In the genomic region with DNA sequence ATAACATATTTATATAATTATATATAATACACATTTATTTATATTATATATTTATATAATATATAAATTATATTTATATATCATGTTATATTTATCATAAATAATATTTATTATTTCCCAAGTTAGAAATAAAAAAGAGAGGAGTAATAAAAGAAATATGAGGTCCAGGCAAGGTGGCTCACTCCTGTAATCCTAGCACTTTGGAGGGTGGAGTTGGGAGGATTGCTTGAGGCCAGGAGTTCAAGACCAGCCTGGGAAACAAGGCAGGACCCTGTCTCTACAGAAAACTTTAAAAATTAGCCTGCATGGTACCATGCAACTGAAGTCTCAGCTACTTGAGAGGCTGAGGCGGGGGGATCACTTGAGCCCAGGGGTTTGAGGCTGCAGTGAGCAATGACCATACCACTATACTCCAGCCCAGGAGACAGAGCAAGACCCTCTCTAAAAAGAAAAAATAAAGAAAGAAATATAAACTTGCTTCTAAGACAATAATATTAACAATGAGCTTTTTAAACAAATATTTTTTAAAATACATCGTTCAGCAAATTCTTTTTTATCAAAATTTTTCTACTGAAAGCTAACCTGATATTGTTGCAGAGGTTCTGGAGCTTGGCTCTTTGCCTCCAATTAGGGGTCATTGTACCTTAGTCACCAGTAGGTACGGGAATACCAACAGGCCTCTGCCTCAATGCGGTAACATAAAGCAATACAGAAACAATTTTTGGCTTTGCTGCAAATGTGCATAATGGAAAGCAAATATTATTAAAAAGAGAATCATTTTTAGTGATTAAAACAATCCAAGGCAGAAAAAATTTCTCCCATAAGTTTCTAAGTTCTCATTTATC, we compare ENCODE assay signal across 30 cellular contexts.
"Had no signal": no experiment of that assay in that cellular context is flagged by ENCODE, and none has a peak within 500 bp of the region (broad histone marks: within the 10 kb centered on the region; RNA-seq: fewer than 3 reads in every experiment).

No MANE protein-coding gene starts in this region.

- H3K27me3 ChIP-seq: MG63 had no signal

- H3K36me3 Mint-ChIP-seq: activated CD4-positive, alpha-beta memory T cell treated with anti-CD3 and anti-CD28 coated beads for 36 hours; activated naive CD4-positive, alpha-beta T cell treated with anti-CD3 and anti-CD28 coated beads, Interleukin-2, amount 10 ng/mL, durations not matched to agents 7 days and 5 days; activated naive CD8-positive, alpha-beta T cell; brain; IgD-negative memory B cell had no signal

- H3K4me3 ChIP-seq: MG63, PC-9 had no signal

- H3K36me3 ChIP-seq: MG63 had no signal

- H3K27me3 Mint-ChIP-seq: activated naive CD8-positive, alpha-beta T cell; activated naive CD8-positive, alpha-beta T cell treated with anti-CD3 and anti-CD28 coated beads, Interleukin-2, amount 50 U/mL, for 24 hours; brain had no signal

- H3K4me1 Mint-ChIP-seq: activated CD4-positive, alpha-beta T cell treated with anti-CD3 and anti-CD28 coated beads for 36 hours; activated CD4-positive, alpha-beta T cell treated with anti-CD3 and anti-CD28 coated beads, Interleukin-2, amount 10 ng/mL, durations not matched to agents 7 days and 5 days; activated naive CD4-positive, alpha-beta T cell treated with anti-CD3 and anti-CD28 coated beads, Interleukin-2, amount 10 ng/mL, durations not matched to agents 7 days and 5 days; activated naive CD8-positive, alpha-beta T cell treated with anti-CD3 and anti-CD28 coated beads, Interleukin-2, amount 50 U/mL, for 24 hours; brain had no signal

- H3K27ac ChIP-seq: PC-9, RWPE1 had no signal

- H3K4me3 Mint-ChIP-seq: activated CD4-positive, alpha-beta memory T cell treated with anti-CD3 and anti-CD28 coated beads for 36 hours; activated CD4-positive, alpha-beta T cell treated with anti-CD3 and anti-CD28 coated beads for 36 hours; activated CD4-positive, alpha-beta T cell treated with anti-CD3 and anti-CD28 coated beads, Interleukin-2, amount 10 ng/mL, durations not matched to agents 7 days and 5 days; activated naive CD4-positive, alpha-beta T cell treated with anti-CD3 and anti-CD28 coated beads, Interleukin-2, amount 10 ng/mL, durations not matched to agents 7 days and 5 days; activated naive CD8-positive, alpha-beta T cell; activated naive CD8-positive, alpha-beta T cell treated with anti-CD3 and anti-CD28 coated beads, Interleukin-2, amount 50 U/mL, for 24 hours; activated T-cell treated with anti-CD3 and anti-CD28 coated beads, Interleukin-2, amount 50 U/mL, for 4 hours; brain; IgD-negative memory B cell; T-helper 2 cell treated with Interferon-gamma antibody and Interleukin-4, amounts not matched to agents 5 μg/mL and 100 μg/mL, for 36 hours had no signal

- DNase-seq: activated CD4-positive, alpha-beta memory T cell treated with anti-CD3 and anti-CD28 coated beads for 36 hours; activated CD4-positive, alpha-beta T cell treated with anti-CD3 and anti-CD28 coated beads for 36 hours; activated CD4-positive, alpha-beta T cell treated with anti-CD3 and anti-CD28 coated beads, Interleukin-2, amount 10 ng/mL, durations not matched to agents 7 days and 5 days; activated CD8-positive, alpha-beta memory T cell treated with anti-CD3 and anti-CD28 coated beads, Interleukin-2, amount 50 U/mL, for 4 hours; activated effector memory CD4-positive, alpha-beta T cell treated with Interleukin-2 at 50 U/mL for 16 hours; activated naive CD4-positive, alpha-beta T cell treated with anti-CD3 and anti-CD28 coated beads, Interleukin-2, amount 10 ng/mL, durations not matched to agents 7 days and 5 days; activated naive CD8-positive, alpha-beta T cell treated with anti-CD3 and anti-CD28 coated beads, Interleukin-2, amount 50 U/mL, for 24 hours; activated T-cell treated with anti-CD3 and anti-CD28 coated beads for 4 hours; activated T-cell treated with anti-CD3 and anti-CD28 coated beads, Interleukin-2, amount 50 U/mL, for 4 hours; anterior cingulate cortex; caudate nucleus; cerebellar nuclear complex; Kasumi-1; KG1; MG63; NCI-H1105; NCI-H1417 treated with DMSO at 0.1 percent for 48 hours; NCI-H187 treated with DMSO at 0.1 percent for 48 hours; NCI-H2081; NCI-H345; NCI-H524 treated with DMSO at 0.1 percent for 48 hours; PC-9; SIG-M5 had no signal

- H3K27ac Mint-ChIP-seq: activated CD4-positive, alpha-beta memory T cell treated with anti-CD3 and anti-CD28 coated beads for 36 hours; activated CD4-positive, alpha-beta T cell treated with anti-CD3 and anti-CD28 coated beads for 36 hours; activated CD4-positive, alpha-beta T cell treated with anti-CD3 and anti-CD28 coated beads, Interleukin-2, amount 10 ng/mL, durations not matched to agents 7 days and 5 days; activated naive CD4-positive, alpha-beta T cell treated with anti-CD3 and anti-CD28 coated beads, Interleukin-2, amount 10 ng/mL, durations not matched to agents 7 days and 5 days; activated naive CD8-positive, alpha-beta T cell; activated naive CD8-positive, alpha-beta T cell treated with anti-CD3 and anti-CD28 coated beads, Interleukin-2, amount 50 U/mL, for 24 hours; brain; IgD-negative memory B cell; T-helper 2 cell treated with Interferon-gamma antibody and Interleukin-4, amounts not matched to agents 5 μg/mL and 100 μg/mL, for 36 hours had no signal

- ATAC-seq: activated CD4-positive, alpha-beta T cell treated with anti-CD3 and anti-CD28 coated beads for 36 hours; activated CD4-positive, CD25-positive, alpha-beta regulatory T cell treated with anti-CD3 and anti-CD28 coated beads, Interleukin-2, amount 50 U/mL, for 24 hours; activated naive CD8-positive, alpha-beta T cell treated with anti-CD3 and anti-CD28 coated beads, Interleukin-2, amount 50 U/mL, for 24 hours; activated T-cell treated with anti-CD3 and anti-CD28 coated beads, Interleukin-2, amount 50 U/mL, for 4 hours; Right ventricle myocardium inferior had no signal

- H3K9me3 ChIP-seq: MG63 had no signal
